5 cellular contexts compared by ENCODE assay signal in genomic region chr15:32388050-32388648, GRCh38. TPM values are rescaled to one million over a fixed set of nuclear protein-coding genes. Genes with fewer than 3 reads are reported as not detected.
"Had no signal": no experiment of that assay in that cellular context is flagged by ENCODE, and none has a peak within 500 bp of the region (broad histone marks: within the 10 kb centered on the region; RNA-seq: fewer than 3 reads in every experiment).

No MANE protein-coding gene starts in this region.

RNA-seq across cellular contexts. Expression of gene GOLGA8K, which starts 14.9 kb away (rescaled TPM):
- total RNA-seq: activated naive CD4-positive, alpha-beta T cell treated with anti-CD3 and anti-CD28 coated beads for 36 hours; activated T-helper 17 cell treated with anti-CD3 and anti-CD28 coated beads, Interleukin-2, amount 50 U/mL, for 72 hours; M059J; PC-9; Right ventricle myocardium inferior had no signal
